Comparison of ENCODE assay signal across 14 cellular contexts in the genomic region with DNA sequence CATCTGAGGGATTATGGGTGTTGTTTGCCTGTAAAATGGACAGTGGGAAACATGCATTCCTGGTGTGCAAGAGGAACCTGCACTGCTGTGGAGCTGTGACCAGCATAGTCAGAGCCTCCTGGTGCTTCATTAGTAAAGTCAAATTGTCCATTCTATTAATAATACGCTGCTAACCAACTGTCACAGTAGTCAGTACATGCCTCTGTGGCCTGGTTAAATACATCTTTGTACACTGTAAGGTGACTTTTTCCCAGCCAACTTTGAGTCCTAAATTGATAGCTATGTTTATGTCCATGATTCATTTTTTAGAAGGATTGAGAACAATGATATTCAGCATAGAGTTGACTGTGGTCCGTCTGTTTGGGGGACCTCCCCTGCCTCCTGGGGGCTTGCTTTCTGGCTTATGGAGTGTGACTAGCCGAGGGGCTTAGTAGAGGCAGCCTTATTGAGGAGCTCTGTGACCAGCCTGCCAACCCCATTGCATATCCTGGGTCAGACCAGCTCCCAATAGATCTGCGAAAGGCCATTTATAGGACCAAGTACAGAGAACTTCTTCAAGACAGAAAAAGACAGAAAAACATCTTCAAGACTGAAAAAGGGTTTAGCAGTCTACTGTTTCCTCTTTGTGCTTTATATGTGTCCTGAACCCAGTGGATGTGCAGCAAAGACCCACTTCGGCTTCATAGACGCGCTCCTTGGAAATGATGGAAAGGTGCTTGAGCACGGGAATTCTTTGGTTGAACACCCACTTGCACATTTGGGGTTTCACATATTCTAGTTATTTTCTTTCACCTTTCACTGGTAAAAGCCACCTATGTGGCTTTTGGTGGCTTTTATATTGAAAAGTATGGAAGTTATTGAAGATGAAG. TPM values are rescaled to one million over a fixed set of nuclear protein-coding genes. Genes with fewer than 3 reads are reported as not detected.
A peak's percentile ranks its signal among the peaks of the same experiment; 100 is the strongest.
DNase-seq lines count a peak whose midpoint lies in the region; ATAC-seq lines count a peak whose summit lies in the region.
"Had no signal": no experiment of that assay in that cellular context is flagged by ENCODE, and none has a peak within 500 bp of the region (broad histone marks: within the 10 kb centered on the region; RNA-seq: fewer than 3 reads in every experiment).

No MANE protein-coding gene starts in this region.

- H3K23ac ChIP-seq in mesendoderm (ENCODE audit: low read length), result no peak overlapping the region

- no peak overlapping the region for H3K4me3 ChIP-seq in right cardiac atrium (ENCODE audit: low read length)
- H3K4me3 ChIP-seq in Karpas-422 (ENCODE audit: low read length), result no peak overlapping the region
- H3K4me3 ChIP-seq in mesendoderm (ENCODE audit: low read length), result no peak overlapping the region
- H3K4me3 ChIP-seq: adrenal gland had no signal

- H4K8ac ChIP-seq in mesendoderm (ENCODE audit: low read depth, low read length), result no peak overlapping the region

- no peak overlapping the region for H4K5ac ChIP-seq in mesendoderm (ENCODE audit: low read length)

- H3K9ac ChIP-seq in Karpas-422 (ENCODE audit: low read length) (no peak overlapping the region), mesendoderm (ENCODE audit: low read length) (no peak overlapping the region)

- H3K9me3 Mint-ChIP-seq in dendritic cell treated with granulocyte-macrophage colony-stimulating factor and Interleukin-4, amounts not matched to agents 40 ng/mL and 50 ng/mL, for 4 days, result no peaks in the 10 kb centered on the region
- H3K9me3 Mint-ChIP-seq in stimulated activated naive B cell treated with anti-CD40 and anti-IgM and Interleukin-4, amounts not matched to agents 10 μg/mL and 1 μg/mL and 100 μg/mL, for 72 hours, result no peaks in the 10 kb centered on the region
- H3K9me3 Mint-ChIP-seq: neural crest cell had no signal

- peaks cover 4% of the 10 kb centered on the region; the same call in 1 of the 2 replicates for H3K36me3 ChIP-seq in Karpas-422 (ENCODE audit: insufficient read depth, low read length)
- no peaks in the 10 kb centered on the region for H3K36me3 ChIP-seq in mesendoderm (ENCODE audit: control insufficient read depth, insufficient read depth, low read length)
- H3K36me3 ChIP-seq: adrenal gland, lower lobe of right lung had no signal

- H2BK15ac ChIP-seq in mesendoderm (replicated peaks; ENCODE audit: low read depth), result no peak overlapping the region

- H2BK120ac ChIP-seq in mesendoderm (ENCODE audit: low read depth, low read length), result no peak overlapping the region

- no peaks in the 10 kb centered on the region for H4K20me1 ChIP-seq in Karpas-422 (ENCODE audit: insufficient read depth, low read depth, low read length)

- H3K27me3 Mint-ChIP-seq in dendritic cell treated with granulocyte-macrophage colony-stimulating factor and Interleukin-4, amounts not matched to agents 40 ng/mL and 50 ng/mL, for 4 days, result no peaks in the 10 kb centered on the region
- H3K27me3 Mint-ChIP-seq in stimulated activated naive B cell treated with anti-CD40 and anti-IgM and Interleukin-4, amounts not matched to agents 10 μg/mL and 1 μg/mL and 100 μg/mL, for 72 hours, result no peaks in the 10 kb centered on the region

- H3K4me1 Mint-ChIP-seq in dendritic cell treated with granulocyte-macrophage colony-stimulating factor and Interleukin-4, amounts not matched to agents 40 ng/mL and 50 ng/mL, for 4 days (ENCODE audit: low read depth), result peaks cover 65% of the 10 kb centered on the region
- H3K4me1 Mint-ChIP-seq in stimulated activated naive B cell treated with anti-CD40 and anti-IgM and Interleukin-4, amounts not matched to agents 10 μg/mL and 1 μg/mL and 100 μg/mL, for 72 hours, result peaks cover 44 to 64% of the 10 kb centered on the region in 2 donors

- no peaks in the 10 kb centered on the region for H3K27me3 ChIP-seq in right cardiac atrium (ENCODE audit: control insufficient read depth, insufficient read depth)
- no peaks in the 10 kb centered on the region for H3K27me3 ChIP-seq in Karpas-422 (ENCODE audit: low read length)
- no peaks in the 10 kb centered on the region for H3K27me3 ChIP-seq in mesendoderm (ENCODE audit: insufficient read depth, low read length, poor library complexity)
- H3K27me3 ChIP-seq: adrenal gland had no signal

- H3K4me1 ChIP-seq in right cardiac atrium (ENCODE audit: control insufficient read depth, insufficient read depth, low read length), result peaks cover 10% of the 10 kb centered on the region
- peaks cover 65% of the 10 kb centered on the region for H3K4me1 ChIP-seq in Karpas-422 (ENCODE audit: low read length)
- no peaks in the 10 kb centered on the region for H3K4me1 ChIP-seq in mesendoderm (ENCODE audit: control insufficient read depth, low read depth, low read length)
- H3K4me1 ChIP-seq: adrenal gland had no signal

- peak overlapping the region; percentile 31 for H3K4me2 ChIP-seq in Karpas-422 (ENCODE audit: low read depth, low read length, poor library complexity, severe bottlenecking)
- no peak overlapping the region for H3K4me2 ChIP-seq in mesendoderm (ENCODE audit: low read length)

- H2BK5ac ChIP-seq in mesendoderm (ENCODE audit: low read length), result no peak overlapping the region

- H3K9me3 ChIP-seq in right cardiac atrium (ENCODE audit: control insufficient read depth, low read length), result no peaks in the 10 kb centered on the region
- H3K9me3 ChIP-seq in Karpas-422 (ENCODE audit: low read length), result no peaks in the 10 kb centered on the region
- H3K9me3 ChIP-seq: adrenal gland, lower lobe of right lung had no signal

- 91% methylated on average over 8 of the region's 8 CpGs for WGBS in right cardiac atrium
- WGBS in mesendoderm (ENCODE audit: extremely low coverage, insufficient coverage, low lambda C conversion rate), result no CpG with 5 or more reads among the region's 8 CpGs

- H3K79me2 ChIP-seq in Karpas-422 (ENCODE audit: low read length), result peaks cover 73% of the 10 kb centered on the region
- no peaks in the 10 kb centered on the region for H3K79me2 ChIP-seq in mesendoderm (ENCODE audit: control insufficient read depth, insufficient read depth, low read length)

- intact Hi-C loops in right cardiac atrium (cut with DNase I), result no loop called here
- intact Hi-C loops in Right ventricle myocardium inferior (cut with DNase I), result no loop called here
- intact Hi-C loops in dendritic cell treated with granulocyte-macrophage colony-stimulating factor and Interleukin-4, amounts not matched to agents 40 ng/mL and 50 ng/mL, for 4 days (cut with micrococcal nuclease), result loop anchor here (5.0 kb wide), 1 partner anchor 74 kb away; no protein-coding TSS in a partner anchor
- intact Hi-C loops in head of caudate nucleus (cut with DNase I), result no loop called here

- H3K27ac Mint-ChIP-seq in dendritic cell treated with granulocyte-macrophage colony-stimulating factor and Interleukin-4, amounts not matched to agents 40 ng/mL and 50 ng/mL, for 4 days, result peak overlapping the region; percentile 73
- peak overlapping the region; percentile 98 for H3K27ac Mint-ChIP-seq in stimulated activated naive B cell treated with anti-CD40 and anti-IgM and Interleukin-4, amounts not matched to agents 10 μg/mL and 1 μg/mL and 100 μg/mL, for 72 hours

- H2AFZ ChIP-seq in Karpas-422 (ENCODE audit: low read length), result no peak overlapping the region

- no peak overlapping the region for H3K18ac ChIP-seq in mesendoderm (ENCODE audit: low read length)

- H3K56ac ChIP-seq in mesendoderm (ENCODE audit: low read length), result no peak overlapping the region

- peak overlapping the region; percentile 62 for H3K27ac ChIP-seq in right cardiac atrium (ENCODE audit: low read length)
- peak overlapping the region; percentile 55; the same call in 1 of the 2 replicates for H3K27ac ChIP-seq in Karpas-422 (ENCODE audit: low read length)
- no peak overlapping the region for H3K27ac ChIP-seq in mesendoderm (ENCODE audit: low read depth, low read length)

- ATAC-seq in right cardiac atrium (no peak), Right ventricle myocardium inferior (no peak)
- no peak for ATAC-seq in stimulated activated naive B cell treated with anti-CD40 and anti-IgM and Interleukin-4, amounts not matched to agents 10 μg/mL and 1 μg/mL and 100 μg/mL, for 72 hours (replicated peaks)

- H2AK5ac ChIP-seq in mesendoderm (ENCODE audit: low read length), result no peak overlapping the region

- DNase-seq in right cardiac atrium (no peak), Right ventricle myocardium inferior (ENCODE audit: missing footprints) (no peak), Karpas-422 (no peak), mesendoderm (no peak), inferior parietal cortex (ENCODE audit: extremely low spot score) (no peak), head of caudate nucleus (no peak)
- no peak for DNase-seq in stimulated activated naive B cell treated with anti-CD40 and anti-IgM and Interleukin-4, amounts not matched to agents 10 μg/mL and 1 μg/mL and 100 μg/mL, for 72 hours
- DNase-seq: lower lobe of right lung, NCI-H1436 treated with DMSO at 0.1 percent for 48 hours, NCI-H345 had no signal

- H3K4ac ChIP-seq in mesendoderm (ENCODE audit: low read depth, low read length), result no peak overlapping the region

- peaks cover 5% of the 10 kb centered on the region for H3K79me1 ChIP-seq in mesendoderm (ENCODE audit: low read length)

- peaks cover 74% of the 10 kb centered on the region for H3K36me3 Mint-ChIP-seq in dendritic cell treated with granulocyte-macrophage colony-stimulating factor and Interleukin-4, amounts not matched to agents 40 ng/mL and 50 ng/mL, for 4 days (ENCODE audit: low read depth)
- H3K36me3 Mint-ChIP-seq in stimulated activated naive B cell treated with anti-CD40 and anti-IgM and Interleukin-4, amounts not matched to agents 10 μg/mL and 1 μg/mL and 100 μg/mL, for 72 hours, result peaks cover 46 to 71% of the 10 kb centered on the region in 2 donors

- no peaks in the 10 kb centered on the region for H3K9me2 ChIP-seq in Karpas-422 (replicated peaks; ENCODE audit: insufficient read depth, low read length)

- peak overlapping the region; percentile 54 for H3K4me3 Mint-ChIP-seq in dendritic cell treated with granulocyte-macrophage colony-stimulating factor and Interleukin-4, amounts not matched to agents 40 ng/mL and 50 ng/mL, for 4 days
- H3K4me3 Mint-ChIP-seq in stimulated activated naive B cell treated with anti-CD40 and anti-IgM and Interleukin-4, amounts not matched to agents 10 μg/mL and 1 μg/mL and 100 μg/mL, for 72 hours, result peak overlapping the region; percentile 98 to 99
- H3K4me3 Mint-ChIP-seq: neural crest cell had no signal

RNA-seq across cellular contexts. Expression of gene GPR183, which starts 4.3 kb away (rescaled TPM):
- total RNA-seq in right cardiac atrium (10 to 100 TPM in 2 of 4 donors, 1 to 10 TPM in 2; 9.7 to 20.7 (median 13.5) TPM), Right ventricle myocardium inferior (2.7 TPM)
- 14.5 TPM for polyA plus RNA-seq in right cardiac atrium
- total RNA-seq in Karpas-422 (2014; rRNA removed; shearing (Covaris generic); ENCODE audit: low replicate concordance), result 0.11 TPM in 1 of 2 replicates, not detected in the other
- polyA plus RNA-seq in mesendoderm (2013, experiment 1 of 2), result 0.01 TPM
- 0.01 TPM for polyA plus RNA-seq in mesendoderm (2013, experiment 2 of 2)
- total RNA-seq: neural crest cell had no signal

RNA-seq across cellular contexts. Expression of gene GPR18, which starts 44.7 kb away (rescaled TPM):
- total RNA-seq in right cardiac atrium (under 1 TPM in 2 of 4 donors, not detected in 2; 0.21 to 0.37 TPM), Right ventricle myocardium inferior (not detected)
- not detected for polyA plus RNA-seq in right cardiac atrium
- 45.4 and 126 TPM in 2 replicates for total RNA-seq in Karpas-422 (2014; rRNA removed; shearing (Covaris generic); ENCODE audit: low replicate concordance)
- polyA plus RNA-seq in mesendoderm (2013, experiment 1 of 2), result not detected
- polyA plus RNA-seq in mesendoderm (2013, experiment 2 of 2), result not detected
- total RNA-seq: LHCN-M2, neural crest cell had no signal

Comparison
In these comparisons a context has a peak if more than half of its experiments do, and no peak if none do; other contexts are left out.
1. RNA of gene GPR18, which starts 44.7 kb away (total RNA-seq): 45.4 to 126 TPM in Karpas-422; 0.21 to 0.37 TPM in right cardiac atrium and not detected in Right ventricle myocardium inferior (single experiment); every median in the first group is over 10 times any median in the second.